In genomic region chr1:58718435-58718834, GRCh38 we compare ENCODE assay signal across 11 cellular contexts. TPM values are rescaled to one million over a fixed set of nuclear protein-coding genes. Genes with fewer than 3 reads are reported as not detected.
DNase-seq lines count a peak whose midpoint lies in the region; ATAC-seq and TF ChIP-seq lines count a peak whose summit lies in the region.
"Had no signal": no experiment of that assay in that cellular context is flagged by ENCODE, and none has a peak within 500 bp of the region (broad histone marks: within the 10 kb centered on the region; RNA-seq: fewer than 3 reads in every experiment).

No MANE protein-coding gene starts in this region.

- TF ChIP-seq CTCF in A673 (conservative IDR thresholded peaks at IDR 0.05; ENCODE audit: low read depth, low read length): no peak
- TF ChIP-seq CTCF in VCaP (conservative IDR thresholded peaks at IDR 0.05): no peak
- no peak for TF ChIP-seq CTCF in endodermal cell (conservative IDR thresholded peaks at IDR 0.05)

- CTCF ChIA-PET in A673 (lab: Charles Lee): no interaction called here

- peaks cover 9% of the 10 kb centered on the region for H3K4me1 Mint-ChIP-seq in endodermal cell

- ATAC-seq in right cardiac atrium: peak; percentile 38 to 58
- ATAC-seq in HG03432 (IDR thresholded peaks at IDR 0.05; ENCODE audit: unreplicated experiment): no peak
- ATAC-seq: esophagus mucosa had no signal

- H3K36me3 ChIP-seq in A673 (ENCODE audit: insufficient read depth, low read length, poor library complexity, severe bottlenecking) (no peaks in the 10 kb centered on the region), GM23248 (ENCODE audit: low read depth) (no peaks in the 10 kb centered on the region), endodermal cell (ENCODE audit: control insufficient read depth, insufficient read depth, low read length) (no peaks in the 10 kb centered on the region)

- no peaks in the 10 kb centered on the region for H3K36me3 Mint-ChIP-seq in endodermal cell (ENCODE audit: low read depth)

- no peaks in the 10 kb centered on the region for H3K9me3 Mint-ChIP-seq in endodermal cell

- no peaks in the 10 kb centered on the region for H3K27me3 Mint-ChIP-seq in endodermal cell (ENCODE audit: insufficient read depth)

- WGBS in GM23248 (ENCODE audit: low coverage in 1 of 2, low lambda C conversion rate in 2 of 2, missing lambda C conversion rate in 2 of 2), 2 experiments: 12 to 26% methylated on average over 2 of the region's 2 CpGs
- WGBS in right cardiac atrium: 25% methylated on average over 2 of the region's 2 CpGs
- whole genome bisulfite sequencing in endodermal cell (ENCODE audit: insufficient coverage in 1 of 2, insufficient read length in 1 of 2), 2 experiments: 91 to 95% methylated on average over 1 to 2 of the region's 2 CpGs

- in situ Hi-C loops in GM23248 (cut with MboI): no loop called here

- POLR2A ChIA-PET in A673 (lab: Charles Lee; ENCODE audit: low non-redundant PET): no interaction called here

- peaks cover 14% of the 10 kb centered on the region; the same call in 1 of the 2 replicates for H3F3A ChIP-seq in GM23248 (ENCODE audit: insufficient read depth)

- H3K27me3 ChIP-seq in A673 (replicated peaks; ENCODE audit: insufficient read depth, low read depth, low read length, poor library complexity): no peaks in the 10 kb centered on the region
- H3K27me3 ChIP-seq in GM23248 (replicated peaks; ENCODE audit: insufficient read depth): no peaks in the 10 kb centered on the region
- H3K27me3 ChIP-seq in right cardiac atrium (ENCODE audit: control insufficient read depth, insufficient read depth): no peaks in the 10 kb centered on the region
- H3K27me3 ChIP-seq in endodermal cell (ENCODE audit: control insufficient read depth, insufficient read depth, low read length, poor library complexity, severe bottlenecking): no peaks in the 10 kb centered on the region

- no peaks in the 10 kb centered on the region for H3K9me2 ChIP-seq in GM23248 (ENCODE audit: insufficient read depth)

- H3K4me3 ChIP-seq in A673 (ENCODE audit: low read depth, low read length, poor library complexity, severe bottlenecking) (no peak overlapping the region), GM23248 (no peak overlapping the region), right cardiac atrium (ENCODE audit: low read length) (no peak overlapping the region), endodermal cell (ENCODE audit: low read length) (no peak overlapping the region)

- no peak overlapping the region for H3K27ac Mint-ChIP-seq in endodermal cell

- no peaks in the 10 kb centered on the region for H4K20me1 ChIP-seq in GM23248 (ENCODE audit: insufficient read depth)

- intact Hi-C loops in A673 (cut with micrococcal nuclease; ENCODE audit: unreplicated experiment): no loop called here
- intact Hi-C loops in right cardiac atrium (cut with DNase I): no loop called here

- no peak overlapping the region for H3K4me2 ChIP-seq in GM23248 (ENCODE audit: unreplicated experiment)

- no peak overlapping the region for H2AFZ ChIP-seq in GM23248

- no TSS peak for BruUV-seq in A673 (replicated peaks; lab: Mats Ljungman, UMichigan)

- no peak overlapping the region for H3K27ac ChIP-seq in A673 (ENCODE audit: low read depth, low read length, poor library complexity, severe bottlenecking)
- H3K27ac ChIP-seq in GM23248: no peak overlapping the region
- peak overlapping the region; percentile 36; the same call in 1 of the 2 replicates for H3K27ac ChIP-seq in VCaP
- peak overlapping the region; percentile 6 for H3K27ac ChIP-seq in right cardiac atrium (ENCODE audit: low read length)
- H3K27ac ChIP-seq in endodermal cell (ENCODE audit: low read depth, low read length): no peak overlapping the region

- no peaks in the 10 kb centered on the region for H3K79me2 ChIP-seq in GM23248 (ENCODE audit: insufficient read depth)

- H3K4me1 ChIP-seq in A673 (ENCODE audit: insufficient read depth, low read length, poor library complexity, severe bottlenecking) (no peaks in the 10 kb centered on the region), GM23248 (ENCODE audit: insufficient read depth) (peaks cover 34% of the 10 kb centered on the region), right cardiac atrium (ENCODE audit: control insufficient read depth, insufficient read depth, low read length) (peaks cover 6% of the 10 kb centered on the region), endodermal cell (ENCODE audit: control insufficient read depth, insufficient read depth, low read length) (no peaks in the 10 kb centered on the region)

- H3K9me3 ChIP-seq in A673 (ENCODE audit: low read depth, low read length, poor library complexity, severe bottlenecking): no peaks in the 10 kb centered on the region
- H3K9me3 ChIP-seq in GM23248 (ENCODE audit: low read depth): no peaks in the 10 kb centered on the region
- H3K9me3 ChIP-seq in right cardiac atrium (ENCODE audit: control insufficient read depth, low read length): no peaks in the 10 kb centered on the region
- no peaks in the 10 kb centered on the region for H3K9me3 ChIP-seq in endodermal cell (ENCODE audit: control insufficient read depth, low read length)

- H3K4me3 Mint-ChIP-seq in endodermal cell: no peak overlapping the region

- DNase-seq in A673 (ENCODE audit: low spot score) (peak; percentile 11), GM23248 (peak; percentile 18), right cardiac atrium (no peak), NCI-H128 (lab: John Stamatoyannopoulos, UW; ENCODE audit: unreplicated experiment) (no peak), endodermal cell (no peak)
- DNase-seq in stimulated activated CD4-positive, alpha-beta T cell treated with anti-CD3 and anti-CD28 coated beads, Interleukin-4, amount 100 ng/mL, for 1 hour: no peak
- DNase-seq: NCI-H1694 treated with DMSO at 0.1 percent for 48 hours, posterior cingulate gyrus had no signal

- H3K9ac ChIP-seq in GM23248 (no peak overlapping the region), endodermal cell (ENCODE audit: extremely low read depth, low read length, poor library complexity, severe bottlenecking) (no peak overlapping the region)

RNA-seq across cellular contexts. Expression of gene MYSM1, which starts 18.6 kb away (rescaled TPM):
- 38.8 and 45.1 TPM in 2 replicates for total RNA-seq in A673 (2021)
- total RNA-seq in GM23248 (2014; rRNA removed; shearing (Covaris generic)): 16.4 and 24.4 TPM in 2 replicates
- polyA plus RNA-seq in GM23248 (2016; fragmentation: Nextera tagmentation; extraction: Ambion mirVana): 9.3 and 9.5 TPM in 2 replicates
- total RNA-seq in right cardiac atrium: 10 to 100 TPM; 25.5 to 29.1 (median 25.9) TPM
- polyA plus RNA-seq in right cardiac atrium: 9.3 TPM
- 100 to 1,000 TPM; 138 to 158 TPM for total RNA-seq in endodermal cell
- polyA plus RNA-seq in endodermal cell (2013, experiment 1 of 2): 32.9 TPM
- polyA plus RNA-seq in endodermal cell (2013, experiment 2 of 2): 31.7 TPM

Comparison
In these comparisons a context has a peak if more than half of its experiments do, and no peak if none do; other contexts are left out.
1. DNase-seq: peak in A673 (single experiment) and GM23248 (single experiment); none in right cardiac atrium (0 of 3), stimulated activated CD4-positive, alpha-beta T cell treated with anti-CD3 and anti-CD28 coated beads, Interleukin-4, amount 100 ng/mL, for 1 hour (single experiment), NCI-H128 (single experiment) and endodermal cell (single experiment).
2. H3K27ac ChIP-seq: peak in VCaP (single experiment) and right cardiac atrium (single experiment); none in A673 (single experiment), GM23248 (single experiment) and endodermal cell (single experiment).